Comparison of ENCODE assay signal across 27 cellular contexts in genomic region chr5:61084658-61085057, GRCh38.
"Had no signal": no experiment of that assay in that cellular context is flagged by ENCODE, and none has a peak within 500 bp of the region (broad histone marks: within the 10 kb centered on the region; RNA-seq: fewer than 3 reads in every experiment).

No MANE protein-coding gene starts in this region.

- H3K4me1 ChIP-seq: foreskin keratinocyte, heart right ventricle, left ventricle myocardium inferior, neural progenitor cell, parathyroid adenoma, right atrium auricular region, suprapubic skin, upper lobe of right lung had no signal

- H3K36me3 ChIP-seq: left ventricle myocardium inferior, neural progenitor cell, right atrium auricular region, tibial artery, upper lobe of right lung had no signal

- H3K4me3 Mint-ChIP-seq: activated B cell treated with CpG ODN at 0.5 μM for 24 hours; activated CD8-positive, alpha-beta T cell treated with anti-CD3 and anti-CD28 coated beads for 36 hours; activated naive CD4-positive, alpha-beta T cell treated with anti-CD3 and anti-CD28 coated beads, Interleukin-2, amount 50 U/mL, for 24 hours; activated naive CD8-positive, alpha-beta T cell treated with anti-CD3 and anti-CD28 coated beads, Interleukin-2, amount 50 U/mL, for 24 hours; activated T-cell treated with anti-CD3 and anti-CD28 coated beads, Interleukin-2, amount 50 U/mL, for 4 hours; activated T-helper 17 cell treated with anti-CD3 and anti-CD28 coated beads, Interleukin-2, amount 50 U/mL, for 72 hours; natural killer cell; neural progenitor cell had no signal

- DNase-seq: activated B cell treated with CpG ODN at 0.5 μM for 24 hours; activated CD4-positive, alpha-beta T cell treated with anti-CD3 and anti-CD28 coated beads, Interleukin-2, amount 50 U/mL, for 1 hour; activated CD8-positive, alpha-beta T cell treated with anti-CD3 and anti-CD28 coated beads for 36 hours; activated gamma-delta T cell treated with Interleukin-2 at 50 U/mL for 16 hours; activated naive CD8-positive, alpha-beta T cell treated with anti-CD3 and anti-CD28 coated beads, Interleukin-2, amount 50 U/mL, for 24 hours; activated T-cell treated with anti-CD3 and anti-CD28 coated beads, Interleukin-2, amount 50 U/mL, for 4 hours; amygdala; caudate nucleus; foreskin keratinocyte; heart right ventricle; left ventricle myocardium inferior; mesendoderm; natural killer cell; occipital lobe; stimulated activated CD4-positive, alpha-beta T cell treated with anti-CD3 and anti-CD28 coated beads, Interleukin-15, amount 100 ng/mL, for 24 hours; stimulated activated CD4-positive, alpha-beta T cell treated with anti-CD3 and anti-CD28 coated beads, Interleukin-2, amount 100 ng/mL, for 24 hours; stimulated activated naive CD4-positive, alpha-beta T cell; T-helper 9 cell; tibial artery; upper lobe of right lung had no signal

- H3K27ac ChIP-seq: foreskin keratinocyte, heart right ventricle, left ventricle myocardium inferior, neural progenitor cell, parathyroid adenoma, right atrium auricular region, suprapubic skin, tibial artery, upper lobe of right lung had no signal

- H3K27me3 Mint-ChIP-seq: activated B cell treated with CpG ODN at 0.5 μM for 24 hours; activated CD8-positive, alpha-beta T cell treated with anti-CD3 and anti-CD28 coated beads for 36 hours; activated naive CD4-positive, alpha-beta T cell treated with anti-CD3 and anti-CD28 coated beads, Interleukin-2, amount 50 U/mL, for 24 hours; activated naive CD8-positive, alpha-beta T cell treated with anti-CD3 and anti-CD28 coated beads, Interleukin-2, amount 50 U/mL, for 24 hours; activated T-helper 17 cell treated with anti-CD3 and anti-CD28 coated beads, Interleukin-2, amount 50 U/mL, for 72 hours had no signal

- H3K9me3 ChIP-seq: left ventricle myocardium inferior, right atrium auricular region, suprapubic skin, tibial artery, upper lobe of right lung had no signal

- H3K4me3 ChIP-seq: heart right ventricle, left ventricle myocardium inferior, lung, neural progenitor cell, right atrium auricular region, suprapubic skin, tibial artery, upper lobe of right lung had no signal

- H3K4me1 Mint-ChIP-seq: activated B cell treated with CpG ODN at 0.5 μM for 24 hours; activated naive CD4-positive, alpha-beta T cell treated with anti-CD3 and anti-CD28 coated beads, Interleukin-2, amount 50 U/mL, for 24 hours; activated naive CD8-positive, alpha-beta T cell treated with anti-CD3 and anti-CD28 coated beads, Interleukin-2, amount 50 U/mL, for 24 hours; activated T-helper 17 cell treated with anti-CD3 and anti-CD28 coated beads, Interleukin-2, amount 50 U/mL, for 72 hours; natural killer cell; neural progenitor cell had no signal

- H3K27me3 ChIP-seq: foreskin keratinocyte, heart right ventricle, neural progenitor cell, right atrium auricular region, suprapubic skin, tibial artery, upper lobe of right lung had no signal

- H3K9me3 Mint-ChIP-seq: neural progenitor cell had no signal

- H3K36me3 Mint-ChIP-seq: neural progenitor cell had no signal

- H3K27ac Mint-ChIP-seq: activated B cell treated with CpG ODN at 0.5 μM for 24 hours; activated CD8-positive, alpha-beta T cell treated with anti-CD3 and anti-CD28 coated beads for 36 hours; activated naive CD4-positive, alpha-beta T cell treated with anti-CD3 and anti-CD28 coated beads, Interleukin-2, amount 50 U/mL, for 24 hours; activated naive CD8-positive, alpha-beta T cell treated with anti-CD3 and anti-CD28 coated beads, Interleukin-2, amount 50 U/mL, for 24 hours; activated T-helper 17 cell treated with anti-CD3 and anti-CD28 coated beads, Interleukin-2, amount 50 U/mL, for 72 hours; natural killer cell; neural progenitor cell had no signal
